20 cellular contexts compared by ENCODE assay signal in genomic region chr2:111236027-111236426, GRCh38.
DNase-seq lines count a peak whose midpoint lies in the region; ATAC-seq and TF ChIP-seq lines count a peak whose summit lies in the region.
"Had no signal": no experiment of that assay in that cellular context is flagged by ENCODE, and none has a peak within 500 bp of the region (broad histone marks: within the 10 kb centered on the region; RNA-seq: fewer than 3 reads in every experiment).

No MANE protein-coding gene starts in this region.

- H3K9me3 Mint-ChIP-seq in endodermal cell: peaks cover 13% of the 10 kb centered on the region

- DNase-seq in DMS 273 (lab: John Stamatoyannopoulos, UW; ENCODE audit: unreplicated experiment) (peak; percentile 49), DMS 273 treated with DMSO at 0.1 percent for 48 hours (lab: John Stamatoyannopoulos, UW) (no peak), endodermal cell (peak; percentile 34), right cardiac atrium (peak; percentile 53 to 86 (median 82)), thyroid gland (peak; percentile 96 to 97), RKO (ENCODE audit: low spot score) (no peak), omental fat pad (ENCODE audit: low spot score) (no peak)
- DNase-seq in NK-92 treated with Interleukin-12 subunit alpha and Interleukin-12 subunit beta, amount 100 ng/mL, for 24 hours (lab: John Stamatoyannopoulos, UW): no peak
- DNase-seq: kidney glomerular epithelial cell, mucosa of descending colon, NCI-H1048, SHP77 treated with DMSO at 0.1 percent for 48 hours, small intestine, T-helper 17 cell had no signal

- peak in 1 of 2 donors; percentile 29 for TF ChIP-seq POLR2A in thyroid gland (IDR thresholded peaks at IDR 0.05)

- H3K27me3 ChIP-seq in endodermal cell (ENCODE audit: control insufficient read depth, insufficient read depth, low read length, poor library complexity, severe bottlenecking) (no peaks in the 10 kb centered on the region), right cardiac atrium (ENCODE audit: control insufficient read depth, insufficient read depth) (no peaks in the 10 kb centered on the region), thyroid gland (no peaks in the 10 kb centered on the region)
- H3K27me3 ChIP-seq: cardiac muscle cell, tibial nerve had no signal

- H3K9me3 ChIP-seq in endodermal cell (ENCODE audit: control insufficient read depth, low read length) (peaks cover 12% of the 10 kb centered on the region), right cardiac atrium (ENCODE audit: control insufficient read depth, low read length) (no peaks in the 10 kb centered on the region), thyroid gland (no peaks in the 10 kb centered on the region)
- H3K9me3 ChIP-seq: mucosa of descending colon had no signal

- no peaks in the 10 kb centered on the region for H3K36me3 Mint-ChIP-seq in endodermal cell (ENCODE audit: low read depth)
- H3K36me3 Mint-ChIP-seq: WTC11 had no signal

- H3K36me3 ChIP-seq in endodermal cell (ENCODE audit: control insufficient read depth, insufficient read depth, low read length) (no peaks in the 10 kb centered on the region), thyroid gland (no peaks in the 10 kb centered on the region)
- H3K36me3 ChIP-seq: cardiac muscle cell, tibial nerve had no signal

- intact Hi-C loops in right cardiac atrium (cut with DNase I): no loop called here
- intact Hi-C loops in thyroid gland (cut with DNase I): no loop called here

- H3K27ac ChIP-seq in endodermal cell (ENCODE audit: low read depth, low read length) (no peak overlapping the region), right cardiac atrium (ENCODE audit: low read length) (peak overlapping the region; percentile 72), thyroid gland (peak overlapping the region; percentile 51 to 76 (median 64))
- H3K27ac ChIP-seq: 22Rv1, cardiac muscle cell, tibial nerve had no signal

- no peaks in the 10 kb centered on the region for H3K27me3 Mint-ChIP-seq in endodermal cell (ENCODE audit: insufficient read depth)
- H3K27me3 Mint-ChIP-seq: B cell had no signal

- WGBS in endodermal cell (ENCODE audit: insufficient coverage in 1 of 2, insufficient read length in 1 of 2), 2 experiments: 95 to 100% methylated on average over 1 to 3 of the region's 3 CpGs
- WGBS in right cardiac atrium: 61% methylated on average over 3 of the region's 3 CpGs
- WGBS in thyroid gland, 2 donors: 34 to 39% methylated on average over 3 of the region's 3 CpGs

- no peak overlapping the region for H3K4me3 Mint-ChIP-seq in endodermal cell
- H3K4me3 Mint-ChIP-seq: activated T-helper 1 cell treated with anti-CD3 and anti-CD28 coated beads, Interleukin-12 subunit alpha, Interleukin-12 subunit beta, Interleukin-2, Interleukin-4 antibody, amounts not matched to agents 30 ng/mL and 10 ng/mL and 1 ng/mL, durations not matched to agents 14 hours and 24 hours and 36 hours; B cell; T-helper 17 cell; WTC11 had no signal

- H3K4me3 ChIP-seq in endodermal cell (ENCODE audit: low read length) (no peak overlapping the region), right cardiac atrium (ENCODE audit: low read length) (no peak overlapping the region), thyroid gland (replicated peaks in 1 of 3) (no peak overlapping the region)
- H3K4me3 ChIP-seq: cardiac muscle cell, mucosa of descending colon, tibial nerve had no signal

- H3K4me1 Mint-ChIP-seq in endodermal cell: peaks cover 3% of the 10 kb centered on the region
- H3K4me1 Mint-ChIP-seq: B cell, T-helper 17 cell, WTC11 had no signal

- ATAC-seq in right cardiac atrium (peak; percentile 71 to 91), omental fat pad (ENCODE audit: low FRiP score) (no peak)
- ATAC-seq: mucosa of descending colon, T-helper 17 cell, WTC11 had no signal

- TF ChIP-seq CTCF in endodermal cell (conservative IDR thresholded peaks at IDR 0.05): no peak
- TF ChIP-seq CTCF in thyroid gland (IDR thresholded peaks at IDR 0.05): no peak
- TF ChIP-seq CTCF in omental fat pad (IDR thresholded peaks at IDR 0.05): no peak

- H3K4me1 ChIP-seq in endodermal cell (ENCODE audit: control insufficient read depth, insufficient read depth, low read length) (no peaks in the 10 kb centered on the region), right cardiac atrium (ENCODE audit: control insufficient read depth, insufficient read depth, low read length) (peaks cover 7% of the 10 kb centered on the region), thyroid gland (peaks cover 18 to 23% of the 10 kb centered on the region in 2 donors)
- H3K4me1 ChIP-seq: tibial nerve had no signal

- H3K27ac Mint-ChIP-seq in endodermal cell: no peak overlapping the region
- H3K27ac Mint-ChIP-seq: activated T-helper 1 cell treated with anti-CD3 and anti-CD28 coated beads, Interleukin-12 subunit alpha, Interleukin-12 subunit beta, Interleukin-2, Interleukin-4 antibody, amounts not matched to agents 30 ng/mL and 10 ng/mL and 1 ng/mL, durations not matched to agents 14 hours and 24 hours and 36 hours; B cell; T-helper 17 cell; WTC11 had no signal

- no peak overlapping the region for H3K9ac ChIP-seq in endodermal cell (ENCODE audit: extremely low read depth, low read length, poor library complexity, severe bottlenecking)

Comparison
In these comparisons a context has a peak if more than half of its experiments do, and no peak if none do; other contexts are left out.
1. DNase-seq: peak in DMS 273 (single experiment), endodermal cell (single experiment), right cardiac atrium (3 of 3) and thyroid gland (2 of 2); none in DMS 273 treated with DMSO at 0.1 percent for 48 hours (single experiment), RKO (single experiment), NK-92 treated with Interleukin-12 subunit alpha and Interleukin-12 subunit beta, amount 100 ng/mL, for 24 hours (single experiment) and omental fat pad (single experiment).